ENCODE assay signal across 8 cellular contexts in the genomic region with DNA sequence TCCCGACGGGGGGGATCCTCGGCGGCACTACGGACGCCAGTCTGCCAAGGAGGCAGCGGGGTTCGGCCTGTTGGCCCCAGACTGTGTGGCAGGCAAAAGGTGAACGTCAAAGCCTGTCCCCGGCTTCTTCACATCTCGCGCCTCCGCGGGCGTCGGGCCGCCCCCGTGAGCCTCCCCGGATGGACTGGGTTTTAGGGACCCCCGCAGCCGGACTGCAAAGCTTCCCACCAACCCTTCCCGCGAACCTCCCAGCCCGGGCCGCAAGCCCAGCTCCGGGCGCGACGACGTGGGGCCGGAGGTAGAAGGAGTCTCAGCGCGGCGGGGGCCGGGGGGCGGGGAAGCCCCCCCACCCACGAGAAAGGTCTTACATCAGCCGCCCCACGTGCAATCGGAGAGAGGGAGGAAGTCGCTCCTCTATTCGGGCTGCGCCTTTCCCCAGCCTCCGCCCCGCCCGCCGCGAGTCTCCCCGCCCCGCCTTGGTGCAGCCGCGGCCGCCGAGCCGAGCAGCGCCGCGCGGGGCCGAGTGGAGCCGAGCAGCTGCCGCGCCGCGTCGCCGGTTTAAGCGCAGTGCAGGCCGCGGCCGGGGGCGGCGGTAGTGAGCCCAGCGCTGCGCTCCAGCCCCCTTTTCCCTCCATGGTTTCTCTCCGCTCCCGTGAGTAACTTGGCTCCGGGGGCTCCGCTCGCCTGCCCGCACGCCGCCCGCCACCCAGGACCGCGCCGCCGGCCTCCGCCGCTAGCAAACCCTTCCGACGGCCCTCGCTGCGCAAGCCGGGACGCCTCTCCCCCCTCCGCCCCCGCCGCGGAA. TPM values are rescaled to one million over a fixed set of nuclear protein-coding genes. Genes with fewer than 3 reads are reported as not detected.
DNase-seq lines count a peak whose midpoint lies in the region; ATAC-seq and TF ChIP-seq lines count a peak whose summit lies in the region.

ANP32B (plus strand) TSS at position 623 of the 805 bp plus-strand sequence. CDS start 215 bp downstream, outside the sequence.

- H3K27ac ChIP-seq in HUES64 (ENCODE audit: low read depth, low read length) (peak within 1 kb of the TSS; percentile 80), OCI-LY7 (ENCODE audit: low read depth, low read length, poor library complexity, severe bottlenecking) (peak within 1 kb of the TSS; percentile 85), epithelial cell of prostate (peak within 1 kb of the TSS; percentile 92), mucosa of rectum (ENCODE audit: low read depth in 2 of 2, low read length in 2 of 2) (peak within 1 kb of the TSS; percentile 98)

- DNase-seq in DMS 273 treated with DMSO at 0.1 percent for 48 hours (lab: John Stamatoyannopoulos, UW) (peak; percentile 71), OCI-LY7 (ENCODE audit: low spot score) (peak; percentile 96), activated T-cell treated with anti-CD3 and anti-CD28 coated beads for 4 hours (peak; percentile 95), epithelial cell of prostate (ENCODE audit: low read depth, low spot score) (no peak)
- peak; percentile 91 to 95 for DNase-seq in stimulated activated CD8-positive, alpha-beta memory T cell treated with anti-CD3 and anti-CD28 coated beads, Interleukin-4, amount 100 ng/mL, for 4 hours (ENCODE audit: low read depth in 2 of 2, low spot score in 1 of 2)

- intact Hi-C loops in OCI-LY7 (cut with micrococcal nuclease; ENCODE audit: unreplicated experiment), result loop anchor here (1.0 to 2.0 kb wide), 6 partner anchors 27 to 120 kb away; partner anchors contain the start of gene HEMGN

- H3K4me2 ChIP-seq in OCI-LY7 (ENCODE audit: low read length), result peak within 1 kb of the TSS; percentile 96

- peaks cover 58% of the 10 kb centered on the region for H3K79me2 ChIP-seq in OCI-LY7 (ENCODE audit: insufficient read depth, low read depth, low read length)

- H3K9ac ChIP-seq in HUES64 (ENCODE audit: low read depth, low read length) (peak within 1 kb of the TSS; percentile 98), mucosa of rectum (ENCODE audit: low read depth in 1 of 2, low read length in 2 of 2) (peak within 1 kb of the TSS; percentile 85 to 99)

- under 1% methylated on average over 99 of the region's 100 CpGs for WGBS in HUES64

- TF ChIP-seq CTCF in OCI-LY7 (conservative IDR thresholded peaks at IDR 0.05; ENCODE audit: low read length), result peak; percentile 72

- no peaks in the 10 kb centered on the region for H3K9me2 ChIP-seq in OCI-LY7 (ENCODE audit: insufficient read depth, low read length)

- ATAC-seq in GM21423 (IDR thresholded peaks at IDR 0.05; ENCODE audit: unreplicated experiment), result peak; percentile 69

- H3K4me1 ChIP-seq in HUES64 (ENCODE audit: insufficient read depth, low read length), result peaks cover 12% of the 10 kb centered on the region; the same call in 1 of the 2 replicates
- H3K4me1 ChIP-seq in OCI-LY7 (ENCODE audit: insufficient read depth, low read length, poor library complexity, severe bottlenecking), result peaks cover 66% of the 10 kb centered on the region
- peaks cover 22 to 23% of the 10 kb centered on the region in 2 donors for H3K4me1 ChIP-seq in mucosa of rectum (ENCODE audit: control insufficient read depth in 2 of 2, insufficient read depth in 2 of 2, low read length in 2 of 2)

- POLR2A ChIA-PET in OCI-LY7 (lab: Charles Lee), result interaction anchor here (0.5 to 4.5 kb wide), 11 partner anchors 12 to 123 kb away, joined by 3 to 39 read pairs (median 4); partner anchors contain the start of gene TRMO

- H3K9me3 ChIP-seq in HUES64 (ENCODE audit: insufficient read depth, low read depth, low read length), result peaks cover 5% of the 10 kb centered on the region; the same call in 1 of the 2 replicates
- H3K9me3 ChIP-seq in OCI-LY7 (ENCODE audit: low read length), result no peaks in the 10 kb centered on the region
- no peaks in the 10 kb centered on the region for H3K9me3 ChIP-seq in mucosa of rectum (ENCODE audit: control insufficient read depth in 2 of 2, low read length in 2 of 2)

- H3K36me3 ChIP-seq in HUES64 (ENCODE audit: insufficient read depth, low read length) (0 out of 2 replicates have a peak, but pooled peaks cover 3% of the 10 kb centered on the region), OCI-LY7 (ENCODE audit: insufficient read depth, low read length) (peaks cover 32% of the 10 kb centered on the region; the same call in 1 of the 2 replicates), mucosa of rectum (ENCODE audit: control insufficient read depth in 2 of 2, insufficient read depth in 2 of 2, low read length in 2 of 2) (no peaks in the 10 kb centered on the region)

- peak within 1 kb of the TSS; percentile 88 for H3K4me3 ChIP-seq in HUES64 (ENCODE audit: low read length)
- H3K4me3 ChIP-seq in OCI-LY7 (ENCODE audit: low read depth, low read length, poor library complexity, severe bottlenecking), result peak within 1 kb of the TSS; percentile 92
- H3K4me3 ChIP-seq in mucosa of rectum (ENCODE audit: low read length in 2 of 2), result peak within 1 kb of the TSS; percentile 84 to 88

- CTCF ChIA-PET in OCI-LY7 (lab: Charles Lee; ENCODE audit: unreplicated experiment), result interaction anchor here (0.6 to 0.9 kb wide), 3 partner anchors 52 to 59 kb away, joined by 3 to 4 read pairs (median 3); no protein-coding TSS in a partner anchor

- H4K20me1 ChIP-seq in OCI-LY7 (ENCODE audit: insufficient read depth, low read length), result peaks cover 18% of the 10 kb centered on the region

- no TSS peak for BruUV-seq in OCI-LY7 (replicated peaks; lab: Mats Ljungman, UMichigan)

- H2AFZ ChIP-seq in OCI-LY7 (ENCODE audit: low read length), result peak within 1 kb of the TSS; percentile 20; the same call in 1 of the 2 replicates

- H3K27me3 ChIP-seq in HUES64 (ENCODE audit: insufficient read depth, low read length), result peaks cover 82% of the 10 kb centered on the region
- H3K27me3 ChIP-seq in mucosa of rectum (ENCODE audit: control insufficient read depth in 2 of 2, insufficient read depth in 2 of 2, low read length in 2 of 2), result no peaks in the 10 kb centered on the region

RNA-seq across cellular contexts. Expression of gene ANP32B, which starts in this region (rescaled TPM):
- 105 TPM for polyA plus RNA-seq in HUES64 (2013, experiment 1 of 2)
- polyA plus RNA-seq in HUES64 (2013, experiment 2 of 2), result 144 TPM
- total RNA-seq in OCI-LY7 (2014; rRNA removed; shearing (Covaris generic)), result 32.1 and 52.7 TPM in 2 replicates
- 389 and 454 TPM in 2 replicates for total RNA-seq in OCI-LY7 (2022)
